11 cellular contexts compared by ENCODE assay signal in the genomic region with DNA sequence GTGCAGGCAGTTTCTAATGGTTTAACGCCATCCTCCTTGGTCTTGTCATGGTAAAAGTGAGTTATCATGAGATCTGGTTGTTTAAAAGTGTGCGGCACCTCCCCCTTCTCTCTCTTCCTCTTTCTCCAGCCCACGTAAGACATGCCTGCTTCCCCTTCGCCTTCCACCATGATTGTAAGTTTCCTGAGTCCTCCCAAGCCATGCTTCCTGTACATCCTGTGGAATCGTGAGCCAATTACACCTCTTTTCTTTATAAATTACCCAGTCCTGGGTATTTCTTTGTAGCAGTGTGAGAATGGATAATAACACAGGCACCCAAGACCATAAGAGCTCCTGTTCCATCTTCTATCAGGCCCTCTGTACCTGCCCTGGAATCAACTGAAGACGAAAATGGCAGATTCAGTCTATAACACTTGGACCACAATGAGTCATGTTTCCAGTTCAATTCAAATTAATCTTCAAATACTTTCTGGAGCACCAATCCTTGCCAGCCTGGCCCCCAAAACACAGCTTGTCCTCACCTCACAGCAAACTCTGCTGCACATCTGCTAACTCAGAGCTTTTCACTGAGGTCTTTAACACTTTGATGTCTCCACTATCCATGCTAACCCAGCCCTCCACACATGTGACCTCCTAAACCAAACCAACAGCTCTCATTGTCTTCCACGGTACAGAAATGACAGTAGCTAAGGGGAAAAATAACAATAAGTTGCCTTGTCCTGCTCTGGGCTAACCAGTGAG.
A peak's percentile ranks its signal among the peaks of the same experiment; 100 is the strongest.
DNase-seq lines count a peak whose midpoint lies in the region; ATAC-seq, FAIRE-seq and TF ChIP-seq lines count a peak whose summit lies in the region.
"Had no signal": no experiment of that assay in that cellular context is flagged by ENCODE, and none has a peak within 500 bp of the region (broad histone marks: within the 10 kb centered on the region; RNA-seq: fewer than 3 reads in every experiment).

No MANE protein-coding gene starts in this region.

- intact Hi-C loops in pancreas (cut with DNase I): no loop called here

- H3K27ac Mint-ChIP-seq in activated naive CD8-positive, alpha-beta T cell treated with anti-CD3 and anti-CD28 coated beads for 36 hours: peak overlapping the region; percentile 82
- H3K27ac Mint-ChIP-seq: neural progenitor cell had no signal

- TF ChIP-seq CTCF in pancreas (IDR thresholded peaks at IDR 0.05): no peak

- H3K36me3 ChIP-seq in SJCRH30 (no peaks in the 10 kb centered on the region), pancreas (no peaks in the 10 kb centered on the region)
- H3K36me3 ChIP-seq: neural progenitor cell had no signal

- WGBS in pancreas, 2 donors: 60 to 73% methylated on average over 7 of the region's 7 CpGs

- H3K36me3 Mint-ChIP-seq in activated naive CD8-positive, alpha-beta T cell treated with anti-CD3 and anti-CD28 coated beads for 36 hours: peaks cover 57% of the 10 kb centered on the region

- no peak for FAIRE-seq in pancreas (lab: Jason Lieb, UNC)

- DNase-seq in activated naive CD8-positive, alpha-beta T cell treated with anti-CD3 and anti-CD28 coated beads for 36 hours: peak; percentile 46
- no peak for DNase-seq in SJCRH30
- no peak for DNase-seq in cerebellar nuclear complex (lab: John Stamatoyannopoulos, UW)
- no peak for DNase-seq in pancreas
- DNase-seq: NCI-H187 had no signal

- H3K4me1 ChIP-seq in SJCRH30 (no peaks in the 10 kb centered on the region), pancreas (no peaks in the 10 kb centered on the region)

- H3K27me3 Mint-ChIP-seq in activated naive CD8-positive, alpha-beta T cell treated with anti-CD3 and anti-CD28 coated beads for 36 hours: no peaks in the 10 kb centered on the region

- ATAC-seq in GM19395 (IDR thresholded peaks at IDR 0.05; ENCODE audit: unreplicated experiment) (peak; percentile 90), HG03139 (IDR thresholded peaks at IDR 0.05; ENCODE audit: unreplicated experiment) (peak; percentile 81), SK-N-SH treated with all-trans-retinoic acid at 6 μM for 48 hours (no peak), pancreas (no peak)

- peaks cover 2% of the 10 kb centered on the region for H3K9me3 Mint-ChIP-seq in activated naive CD8-positive, alpha-beta T cell treated with anti-CD3 and anti-CD28 coated beads for 36 hours

- H3K27me3 ChIP-seq in SJCRH30 (no peaks in the 10 kb centered on the region), pancreas (no peaks in the 10 kb centered on the region)
- H3K27me3 ChIP-seq: esophagus muscularis mucosa, neural progenitor cell had no signal

- H3K27ac ChIP-seq in SJCRH30 (no peak overlapping the region), pancreas (no peak overlapping the region)
- H3K27ac ChIP-seq: esophagus muscularis mucosa, neural progenitor cell had no signal

- H3K9me3 ChIP-seq in SJCRH30 (replicated peaks) (no peaks in the 10 kb centered on the region), pancreas (no peaks in the 10 kb centered on the region)
- H3K9me3 ChIP-seq: esophagus muscularis mucosa had no signal

- no peak overlapping the region for H3K4me3 Mint-ChIP-seq in activated naive CD8-positive, alpha-beta T cell treated with anti-CD3 and anti-CD28 coated beads for 36 hours
- H3K4me3 Mint-ChIP-seq: neural progenitor cell had no signal

- H3K4me3 ChIP-seq in GM08714 (ENCODE audit: low read length) (0 out of 2 replicates have a peak overlapping the region, but pooled peaks have one; percentile 10), SJCRH30 (no peak overlapping the region), pancreas (no peak overlapping the region)
- H3K4me3 ChIP-seq: esophagus muscularis mucosa, neural progenitor cell had no signal

- peaks cover 52% of the 10 kb centered on the region for H3K4me1 Mint-ChIP-seq in activated naive CD8-positive, alpha-beta T cell treated with anti-CD3 and anti-CD28 coated beads for 36 hours

TF ChIP-seq in SK-N-SH treated with all-trans-retinoic acid at 6 μM for 48 hours, 23 proteins besides CTCF, POLR2A, EP300 and RAD21:
- TF ChIP-seq ZNF8 (CRISPR knock-in tag; IDR thresholded peaks at IDR 0.05): no peak
- no peak for TF ChIP-seq CSDC2 (CRISPR knock-in tag; IDR thresholded peaks at IDR 0.05)
- TF ChIP-seq, protein P1, sequence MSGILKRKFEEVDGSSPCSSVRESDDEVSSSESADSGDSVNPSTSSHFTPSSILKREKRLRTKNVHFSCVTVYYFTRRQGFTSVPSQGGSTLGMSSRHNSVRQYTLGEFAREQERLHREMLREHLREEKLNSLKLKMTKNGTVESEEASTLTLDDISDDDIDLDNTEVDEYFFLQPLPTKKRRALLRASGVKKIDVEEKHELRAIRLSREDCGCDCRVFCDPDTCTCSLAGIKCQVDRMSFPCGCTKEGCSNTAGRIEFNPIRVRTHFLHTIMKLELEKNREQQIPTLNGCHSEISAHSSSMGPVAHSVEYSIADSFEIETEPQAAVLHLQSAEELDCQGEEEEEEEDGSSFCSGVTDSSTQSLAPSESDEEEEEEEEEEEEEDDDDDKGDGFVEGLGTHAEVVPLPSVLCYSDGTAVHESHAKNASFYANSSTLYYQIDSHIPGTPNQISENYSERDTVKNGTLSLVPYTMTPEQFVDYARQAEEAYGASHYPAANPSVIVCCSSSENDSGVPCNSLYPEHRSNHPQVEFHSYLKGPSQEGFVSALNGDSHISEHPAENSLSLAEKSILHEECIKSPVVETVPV (CRISPR knock-in tag; IDR thresholded peaks at IDR 0.05): no peak
- TF ChIP-seq ZFP3 (CRISPR knock-in tag; IDR thresholded peaks at IDR 0.05): no peak
- no peak for TF ChIP-seq ZFP30 (CRISPR knock-in tag; IDR thresholded peaks at IDR 0.05)
- TF ChIP-seq PPARA (CRISPR knock-in tag; IDR thresholded peaks at IDR 0.05; ENCODE audit: borderline replicate concordance): no peak
- no peak for TF ChIP-seq ZC3H10 (CRISPR knock-in tag; IDR thresholded peaks at IDR 0.05)

Comparison
In these comparisons a context has a peak if more than half of its experiments do, and no peak if none do; other contexts are left out.
1. ATAC-seq: peak in GM19395 (single experiment) and HG03139 (single experiment); none in SK-N-SH treated with all-trans-retinoic acid at 6 μM for 48 hours (single experiment) and pancreas (0 of 4).